ENCODE assay signal across 9 cellular contexts in the genomic region with DNA sequence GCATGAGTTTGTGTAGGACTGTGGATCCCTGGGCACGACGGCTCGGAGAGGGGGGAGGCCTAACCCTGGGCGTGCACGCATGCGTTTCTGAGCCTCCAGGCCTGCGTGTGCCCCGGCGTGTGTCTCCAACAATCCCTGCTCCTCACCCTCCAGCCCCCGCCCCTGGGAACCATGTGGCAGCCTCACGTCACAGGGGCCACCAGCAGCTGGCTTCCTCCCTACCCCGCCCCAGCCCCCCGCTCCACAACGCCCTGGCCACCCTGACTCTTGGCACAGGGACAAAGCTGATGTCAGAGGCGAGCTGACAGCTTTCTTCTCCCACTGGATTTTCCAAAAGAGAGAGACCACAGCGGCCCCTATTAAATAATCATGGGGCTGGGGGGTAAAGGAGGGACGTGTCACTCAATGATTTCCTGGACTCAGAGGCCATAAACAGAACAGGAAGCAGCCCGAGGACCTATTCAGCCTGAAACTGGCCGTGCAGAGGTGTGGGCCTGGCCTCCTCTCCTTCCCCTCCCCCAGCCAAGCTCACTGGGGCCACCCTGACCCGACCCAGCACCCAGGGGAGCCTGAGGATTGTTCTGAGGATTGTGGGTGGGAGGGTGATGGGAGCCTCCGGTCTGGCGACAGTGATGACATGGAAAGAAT. TPM values are rescaled to one million over a fixed set of nuclear protein-coding genes. Genes with fewer than 3 reads are reported as not detected.
DNase-seq lines count a peak whose midpoint lies in the region; ATAC-seq lines count a peak whose summit lies in the region.
"Had no signal": no experiment of that assay in that cellular context is flagged by ENCODE, and none has a peak within 500 bp of the region (broad histone marks: within the 10 kb centered on the region; RNA-seq: fewer than 3 reads in every experiment).

No MANE protein-coding gene starts in this region.

- peaks cover 39% of the 10 kb centered on the region for H3K4me1 ChIP-seq in SJCRH30
- H3K4me1 ChIP-seq in right cardiac atrium (ENCODE audit: control insufficient read depth, insufficient read depth, low read length) = no peaks in the 10 kb centered on the region

- no peaks in the 10 kb centered on the region for H3K27me3 ChIP-seq in SJCRH30
- no peaks in the 10 kb centered on the region for H3K27me3 ChIP-seq in right cardiac atrium (ENCODE audit: control insufficient read depth, insufficient read depth)

- 17% methylated on average over 22 of the region's 22 CpGs for WGBS in right cardiac atrium

- intact Hi-C loops in right cardiac atrium (cut with DNase I) = loop anchor here in 1 of 4 donors (5.0 kb wide), 1 partner anchor 141 kb away; no protein-coding TSS in a partner anchor

- H3K9me3 ChIP-seq in SJCRH30 (replicated peaks) (no peaks in the 10 kb centered on the region), right cardiac atrium (ENCODE audit: control insufficient read depth, low read length) (no peaks in the 10 kb centered on the region)

- DNase-seq in M059J (ENCODE audit: low read depth) (peak; percentile 35), SJCRH30 (peak; percentile 83 to 87), right cardiac atrium (peak; percentile 88 to 92 (median 90)), superior temporal gyrus (ENCODE audit: extremely low spot score) (peak; percentile 41), NCI-H2227 treated with DMSO at 0.1 percent for 48 hours (lab: John Stamatoyannopoulos, UW) (no peak)
- DNase-seq: effector CD8-positive, alpha-beta T cell; stimulated activated CD4-positive, alpha-beta T cell treated with anti-CD3 and anti-CD28 coated beads, Interleukin-15, amount 100 ng/mL, for 24 hours had no signal

- ATAC-seq in right cardiac atrium (peak; percentile 53 to 57), GM21526 (IDR thresholded peaks at IDR 0.05; ENCODE audit: low FRiP score, unreplicated experiment) (no peak), GM18502 (IDR thresholded peaks at IDR 0.05; ENCODE audit: poor library complexity, unreplicated experiment) (no peak)

- peak overlapping the region; percentile 51; the same call in 1 of the 2 replicates for H3K27ac ChIP-seq in SJCRH30
- H3K27ac ChIP-seq in right cardiac atrium (ENCODE audit: low read length) = no peak overlapping the region

- H3K36me3 ChIP-seq in SJCRH30 = no peaks in the 10 kb centered on the region

- H3K4me3 ChIP-seq in SJCRH30 (peak overlapping the region; percentile 24), right cardiac atrium (ENCODE audit: low read length) (no peak overlapping the region)

RNA-seq across cellular contexts. Expression of gene LIF, which starts 6.8 kb away (rescaled TPM):
- 7.5 and 9.9 TPM in 2 replicates for total RNA-seq in M059J (2014; rRNA removed; shearing (Covaris generic))
- 1.1 and 1.7 TPM in 2 replicates for total RNA-seq in SJCRH30 (2014; rRNA removed; shearing (Covaris generic))
- total RNA-seq in right cardiac atrium = 1 to 10 TPM in 1 of 4 donors, under 1 TPM in 3; 0.09 to 3.7 (median 0.43) TPM
- 0.54 TPM for polyA plus RNA-seq in right cardiac atrium

RNA-seq across cellular contexts. Expression of gene OSM, which starts 13.3 kb away (rescaled TPM):
- not detected in 2 replicates for total RNA-seq in M059J (2014; rRNA removed; shearing (Covaris generic))
- not detected in 2 replicates for total RNA-seq in SJCRH30 (2014; rRNA removed; shearing (Covaris generic))
- total RNA-seq in right cardiac atrium = 1 to 10 TPM in 1 of 4 donors, under 1 TPM in 3; 0.17 to 1.5 (median 0.26) TPM
- 0.81 TPM for polyA plus RNA-seq in right cardiac atrium

RNA-seq across cellular contexts. Expression of gene CASTOR1, which starts 36.0 kb away (rescaled TPM):
- total RNA-seq in M059J (2014; rRNA removed; shearing (Covaris generic)) = 2.8 and 4.5 TPM in 2 replicates
- total RNA-seq in SJCRH30 (2014; rRNA removed; shearing (Covaris generic)) = 1.2 and 2.1 TPM in 2 replicates
- total RNA-seq in right cardiac atrium = 1 to 10 TPM; 7.0 to 9.0 (median 7.4) TPM
- polyA plus RNA-seq in right cardiac atrium = 6.4 TPM

Comparison
In these comparisons a context has a peak if more than half of its experiments do, and no peak if none do; other contexts are left out.
1. ATAC-seq: peak in right cardiac atrium (2 of 2); none in GM21526 (single experiment) and GM18502 (single experiment).